Comparison of ENCODE assay signal across 10 cellular contexts in genomic region chr16:11094838-11095565, GRCh38.
DNase-seq lines count a peak whose midpoint lies in the region; ATAC-seq and TF ChIP-seq lines count a peak whose summit lies in the region.
"Had no signal": no experiment of that assay in that cellular context is flagged by ENCODE, and none has a peak within 500 bp of the region (broad histone marks: within the 10 kb centered on the region; RNA-seq: fewer than 3 reads in every experiment).

No MANE protein-coding gene starts in this region.

- peak overlapping the region; percentile 85 to 97 (median 95) for H3K27ac Mint-ChIP-seq in CD4-positive, CD25-positive, alpha-beta regulatory T cell
- peak overlapping the region; percentile 95 for H3K27ac Mint-ChIP-seq in activated naive CD4-positive, alpha-beta T cell treated with anti-CD3 and anti-CD28 coated beads for 36 hours
- H3K27ac Mint-ChIP-seq in nephron = peak overlapping the region; percentile 86 to 88 (median 87)

- H3K36me3 ChIP-seq in CD4-positive, CD25-positive, alpha-beta regulatory T cell (ENCODE audit: control insufficient read depth, insufficient read depth, low read length) = peaks cover 2% of the 10 kb centered on the region
- H3K36me3 ChIP-seq: SJCRH30 had no signal

- ATAC-seq in CD4-positive, CD25-positive, alpha-beta regulatory T cell (ENCODE audit: low read depth in 2 of 2) = peak in 1 of 2 donors; percentile 34
- ATAC-seq in HG03108 (IDR thresholded peaks at IDR 0.05; ENCODE audit: unreplicated experiment) (peak; percentile 31), HG03342 (IDR thresholded peaks at IDR 0.05; ENCODE audit: unreplicated experiment) (no peak)

- H3K4me3 ChIP-seq in CD4-positive, CD25-positive, alpha-beta regulatory T cell (ENCODE audit: low read depth, low read length) = peak overlapping the region; percentile 21
- H3K4me3 ChIP-seq: SJCRH30 had no signal

- peaks cover 20 to 46% (median 36%) of the 10 kb centered on the region in 4 donors for H3K4me1 Mint-ChIP-seq in CD4-positive, CD25-positive, alpha-beta regulatory T cell
- H3K4me1 Mint-ChIP-seq in activated naive CD4-positive, alpha-beta T cell treated with anti-CD3 and anti-CD28 coated beads for 36 hours (ENCODE audit: low read depth) = peaks cover 69% of the 10 kb centered on the region
- H3K4me1 Mint-ChIP-seq in nephron = peaks cover 64% of the 10 kb centered on the region

- peak in 2 of 3 donors; percentile 32 to 61 for DNase-seq in CD4-positive, CD25-positive, alpha-beta regulatory T cell
- peak; percentile 61 for DNase-seq in activated naive CD4-positive, alpha-beta T cell treated with anti-CD3 and anti-CD28 coated beads for 36 hours
- DNase-seq in GF-D8 (lab: John Stamatoyannopoulos, UW) (no peak), NCI-H524 treated with DMSO at 0.1 percent for 48 hours (lab: John Stamatoyannopoulos, UW) (no peak), ACHN (no peak)
- DNase-seq: NCI-H1092 treated with DMSO at 0.1 percent for 48 hours had no signal

- H3K4me1 ChIP-seq in CD4-positive, CD25-positive, alpha-beta regulatory T cell (ENCODE audit: control insufficient read depth, insufficient read depth, low read length, poor library complexity, severe bottlenecking) = peaks cover 35% of the 10 kb centered on the region

- H3K27me3 Mint-ChIP-seq in CD4-positive, CD25-positive, alpha-beta regulatory T cell = no peaks in the 10 kb centered on the region
- H3K27me3 Mint-ChIP-seq in activated naive CD4-positive, alpha-beta T cell treated with anti-CD3 and anti-CD28 coated beads for 36 hours (ENCODE audit: low read depth) = no peaks in the 10 kb centered on the region
- no peaks in the 10 kb centered on the region for H3K27me3 Mint-ChIP-seq in nephron (ENCODE audit: low read depth)

- no peak for TF ChIP-seq CTCF in nephron (IDR thresholded peaks at IDR 0.05; ENCODE audit: unreplicated experiment in 3 of 3)

- CTCF ChIA-PET in activated naive CD4-positive, alpha-beta T cell treated with anti-CD3 and anti-CD28 coated beads for 36 hours (lab: Charles Lee) = interaction anchor here (0.6 to 2.6 kb wide), 14 partner anchors 10 to 218 kb away, joined by 3 to 14 read pairs (median 6); partner anchors contain the start of gene SOCS1

- intact Hi-C loops in activated naive CD4-positive, alpha-beta T cell treated with anti-CD3 and anti-CD28 coated beads for 36 hours (cut with micrococcal nuclease) = loop anchor here (1.0 to 10.0 kb wide), 12 partner anchors 10 to 490 kb away; partner anchors contain the start of genes LITAF and NUBP1

- H3K9me3 ChIP-seq in CD4-positive, CD25-positive, alpha-beta regulatory T cell (ENCODE audit: control insufficient read depth in 2 of 2, low read length in 2 of 2) = no peaks in the 10 kb centered on the region
- H3K9me3 ChIP-seq: SJCRH30 had no signal

- H3K27me3 ChIP-seq in CD4-positive, CD25-positive, alpha-beta regulatory T cell (ENCODE audit: control insufficient read depth, insufficient read depth, low read length) = no peaks in the 10 kb centered on the region
- H3K27me3 ChIP-seq: SJCRH30 had no signal

- peak overlapping the region; percentile 16 to 73 (median 59) for H3K4me3 Mint-ChIP-seq in CD4-positive, CD25-positive, alpha-beta regulatory T cell
- peak overlapping the region; percentile 54 for H3K4me3 Mint-ChIP-seq in activated naive CD4-positive, alpha-beta T cell treated with anti-CD3 and anti-CD28 coated beads for 36 hours
- no peak overlapping the region for H3K4me3 Mint-ChIP-seq in nephron

- H3K9me3 Mint-ChIP-seq in CD4-positive, CD25-positive, alpha-beta regulatory T cell = no peaks in the 10 kb centered on the region
- no peaks in the 10 kb centered on the region for H3K9me3 Mint-ChIP-seq in activated naive CD4-positive, alpha-beta T cell treated with anti-CD3 and anti-CD28 coated beads for 36 hours
- no peaks in the 10 kb centered on the region for H3K9me3 Mint-ChIP-seq in nephron

- in situ Hi-C loops in ACHN (cut with HindIII; ENCODE audit: low pct_ligation_motif_present, low pct_unique_long_range_greater_than_20kb, low sequenced_read_pairs) = no loop called here

- H3K36me3 Mint-ChIP-seq in CD4-positive, CD25-positive, alpha-beta regulatory T cell = peaks cover 18% of the 10 kb centered on the region
- peaks cover 5% of the 10 kb centered on the region for H3K36me3 Mint-ChIP-seq in activated naive CD4-positive, alpha-beta T cell treated with anti-CD3 and anti-CD28 coated beads for 36 hours (ENCODE audit: low read depth)
- H3K36me3 Mint-ChIP-seq in nephron (ENCODE audit: low read depth) = no peaks in the 10 kb centered on the region

- peak overlapping the region; percentile 64 for H3K27ac ChIP-seq in CD4-positive, CD25-positive, alpha-beta regulatory T cell (ENCODE audit: insufficient read depth, low read length, poor library complexity, severe bottlenecking)
- H3K27ac ChIP-seq: SJCRH30 had no signal

Comparison
In these comparisons a context has a peak if more than half of its experiments do, and no peak if none do; other contexts are left out.
1. DNase-seq: peak in CD4-positive, CD25-positive, alpha-beta regulatory T cell (2 of 3) and activated naive CD4-positive, alpha-beta T cell treated with anti-CD3 and anti-CD28 coated beads for 36 hours (single experiment); none in GF-D8 (single experiment), NCI-H524 treated with DMSO at 0.1 percent for 48 hours (single experiment) and ACHN (single experiment).
2. H3K4me3 Mint-ChIP-seq: peak in CD4-positive, CD25-positive, alpha-beta regulatory T cell (4 of 4) and activated naive CD4-positive, alpha-beta T cell treated with anti-CD3 and anti-CD28 coated beads for 36 hours (single experiment); none in nephron (0 of 3).
3. Peak in every context shown above with its lines, with median percentiles within 50 percentile points of each other: H3K27ac Mint-ChIP-seq.